ENCODE assay signal across 1 cellular context in genomic region chr16:67425581-67425980, GRCh38.
TF ChIP-seq lines count a peak whose summit lies in the region.

No MANE protein-coding gene starts in this region.

TF ChIP-seq in HepG2, 621 proteins besides CTCF, POLR2A, EP300 and RAD21:
- TF ChIP-seq ZNF224 (CRISPR knock-in tag; IDR thresholded peaks at IDR 0.05) (no peak), EZH2 (conservative IDR thresholded peaks at IDR 0.05; ENCODE audit: low read depth, low read length) (peak; percentile 66; the same call in 1 of the 2 replicates), PBX3 (CRISPR knock-in tag; IDR thresholded peaks at IDR 0.05; ENCODE audit: borderline replicate concordance) (no peak)
